13 cellular contexts compared by ENCODE assay signal in genomic region chr12:89980236-89980635, GRCh38.
DNase-seq lines count a peak whose midpoint lies in the region; ATAC-seq, FAIRE-seq and TF ChIP-seq lines count a peak whose summit lies in the region.
"Had no signal": no experiment of that assay in that cellular context is flagged by ENCODE, and none has a peak within 500 bp of the region (broad histone marks: within the 10 kb centered on the region; RNA-seq: fewer than 3 reads in every experiment).

No MANE protein-coding gene starts in this region.

- CTCF ChIA-PET in HepG2 (lab: Yijun Ruan, JAX; ENCODE audit: low intra/inter-chr PET ratio, low total read pairs), result no interaction called here

- no peaks in the 10 kb centered on the region for H3K36me3 ChIP-seq in right lobe of liver
- no peaks in the 10 kb centered on the region for H3K36me3 ChIP-seq in HepG2 (replicated peaks in 1 of 2; ENCODE audit: control insufficient read depth in 1 of 2, insufficient read depth in 2 of 2, low read length in 2 of 2)
- H3K36me3 ChIP-seq in astrocyte (ENCODE audit: insufficient read depth, low read length), result no peaks in the 10 kb centered on the region
- no peaks in the 10 kb centered on the region for H3K36me3 ChIP-seq in kidney (ENCODE audit: control insufficient read depth in 1 of 2, insufficient read depth in 2 of 2, low read length in 2 of 2)
- H3K36me3 ChIP-seq: SJSA1 had no signal

- DNase-seq in right lobe of liver, result no peak
- DNase-seq in HepG2 (ENCODE audit: low spot score), result no peak
- DNase-seq in astrocyte (ENCODE audit: low read depth), result no peak
- DNase-seq in kidney, result peak; percentile 68
- no peak for DNase-seq in OCI-M2 (lab: John Stamatoyannopoulos, UW; ENCODE audit: unreplicated experiment)
- no peak for DNase-seq in activated T-cell treated with anti-CD3 and anti-CD28 coated beads, Interleukin-2, amount 50 U/mL, for 1 hour
- DNase-seq: activated CD8-positive, alpha-beta memory T cell treated with anti-CD3 and anti-CD28 coated beads for 24 hours; NCI-H2081 had no signal

- peak overlapping the region; percentile 55 for H3K27ac Mint-ChIP-seq in astrocyte (ENCODE audit: unreplicated experiment)
- H3K27ac Mint-ChIP-seq: memory B cell had no signal

- WGBS in right lobe of liver (ENCODE audit: insufficient coverage, low coverage, low lambda C conversion rate, missing lambda C conversion rate), result 53% methylated on average over 2 of the region's 3 CpGs
- 13% methylated on average over 2 of the region's 3 CpGs for WGBS in HepG2 (ENCODE audit: low lambda C conversion rate)

- no peaks in the 10 kb centered on the region for H3K79me2 ChIP-seq in HepG2 (ENCODE audit: insufficient read depth, low read length)
- no peaks in the 10 kb centered on the region for H3K79me2 ChIP-seq in astrocyte (ENCODE audit: insufficient read depth, low read length)

- POLR2A ChIA-PET in HepG2 (lab: Yijun Ruan, JAX), result no interaction called here

- H3K4me2 ChIP-seq in HepG2 (ENCODE audit: low read depth, low read length) (no peak overlapping the region), astrocyte (ENCODE audit: low read length) (no peak overlapping the region)

- no peak for TF ChIP-seq RAD21 in HepG2 (CRISPR knock-in tag; IDR thresholded peaks at IDR 0.05)

- BruUV-seq in HepG2 (replicated peaks; lab: Mats Ljungman, UMichigan), result no TSS peak

- no peaks in the 10 kb centered on the region for H3K9me3 Mint-ChIP-seq in astrocyte (ENCODE audit: unreplicated experiment)
- H3K9me3 Mint-ChIP-seq: memory B cell had no signal

- H4K20me1 ChIP-seq in HepG2 (ENCODE audit: insufficient read depth, low read length) (no peaks in the 10 kb centered on the region), astrocyte (ENCODE audit: insufficient read depth, low read length) (no peaks in the 10 kb centered on the region)

- in situ Hi-C loops in HepG2 (cut with HindIII; ENCODE audit: extremely low pct_ligation_motif_present, low pct_unique_long_range_greater_than_20kb), result no loop called here

- H3K27ac ChIP-seq in right lobe of liver (no peak overlapping the region), HepG2 (ENCODE audit: extremely low read length, insufficient read depth, low read length) (no peak overlapping the region), astrocyte (ENCODE audit: low read depth, low read length) (no peak overlapping the region), kidney (ENCODE audit: low read depth in 2 of 2, low read length in 2 of 2) (no peak overlapping the region)
- H3K27ac ChIP-seq: SJSA1 had no signal

- no peaks in the 10 kb centered on the region for H3K9me3 ChIP-seq in right lobe of liver
- H3K9me3 ChIP-seq in HepG2 (ENCODE audit: low read length), result no peaks in the 10 kb centered on the region
- no peaks in the 10 kb centered on the region for H3K9me3 ChIP-seq in astrocyte (ENCODE audit: insufficient read depth, low read depth, low read length)
- H3K9me3 ChIP-seq in kidney (ENCODE audit: control insufficient read depth in 1 of 2, low read length in 2 of 2), result no peaks in the 10 kb centered on the region
- H3K9me3 ChIP-seq: SJSA1 had no signal

- FAIRE-seq in HepG2 (lab: Jason Lieb, UNC) (no peak), astrocyte (lab: Jason Lieb, UNC) (peak; percentile 56), kidney (lab: Jason Lieb, UNC) (no peak)

- H3K9ac ChIP-seq in HepG2 (ENCODE audit: insufficient read depth, low read depth, low read length) (no peak overlapping the region), astrocyte (ENCODE audit: low read length) (no peak overlapping the region), kidney (ENCODE audit: low read length in 2 of 2) (no peak overlapping the region)

- no peaks in the 10 kb centered on the region for H3K27me3 Mint-ChIP-seq in astrocyte (ENCODE audit: low read depth, unreplicated experiment)
- H3K27me3 Mint-ChIP-seq: memory B cell had no signal

- H3K4me3 ChIP-seq in right lobe of liver (no peak overlapping the region), HepG2 (replicated peaks in 1 of 3; ENCODE audit: insufficient read depth in 1 of 3, low read depth in 2 of 3, low read length in 3 of 3) (no peak overlapping the region), astrocyte (ENCODE audit: insufficient read depth, low read depth, low read length) (no peak overlapping the region), kidney (ENCODE audit: low read length in 2 of 2) (no peak overlapping the region)
- H3K4me3 ChIP-seq: SJSA1 had no signal

- no peaks in the 10 kb centered on the region for H3K4me1 ChIP-seq in right lobe of liver
- H3K4me1 ChIP-seq in HepG2 (ENCODE audit: insufficient read depth, low read length), result no peaks in the 10 kb centered on the region
- no peaks in the 10 kb centered on the region for H3K4me1 ChIP-seq in astrocyte (ENCODE audit: insufficient read depth, low read length)
- H3K4me1 ChIP-seq in kidney (ENCODE audit: control insufficient read depth in 1 of 2, insufficient read depth in 1 of 2, low read depth in 1 of 2, low read length in 2 of 2), result no peaks in the 10 kb centered on the region
- H3K4me1 ChIP-seq: SJSA1 had no signal

- TF ChIP-seq POLR2A in right lobe of liver (IDR thresholded peaks at IDR 0.05) (no peak), HepG2 (IDR thresholded peaks at IDR 0.05; ENCODE audit: insufficient read depth in 1 of 2, low read depth in 2 of 2, low read length in 2 of 2) (no peak)

- no peak for TF ChIP-seq CTCF in right lobe of liver (IDR thresholded peaks at IDR 0.05)
- TF ChIP-seq CTCF in HepG2 (CRISPR knock-in tag; IDR thresholded peaks at IDR 0.05), result no peak
- no peak for TF ChIP-seq CTCF in astrocyte (IDR thresholded peaks at IDR 0.05; ENCODE audit: insufficient read depth, low read depth, low read length)
- TF ChIP-seq CTCF in kidney (IDR thresholded peaks at IDR 0.05; ENCODE audit: borderline replicate concordance, extremely low read depth, insufficient read depth), result no peak

- H3K27me3 ChIP-seq in right lobe of liver (no peaks in the 10 kb centered on the region), HepG2 (ENCODE audit: control insufficient read depth in 1 of 2, insufficient read depth in 2 of 2, low read length in 2 of 2) (no peaks in the 10 kb centered on the region), astrocyte (ENCODE audit: insufficient read depth, low read length) (no peaks in the 10 kb centered on the region)
- H3K27me3 ChIP-seq: SJSA1 had no signal

- no peaks in the 10 kb centered on the region for H3K36me3 Mint-ChIP-seq in astrocyte (ENCODE audit: low read depth, unreplicated experiment)

- H3K4me3 Mint-ChIP-seq in astrocyte (ENCODE audit: unreplicated experiment), result no peak overlapping the region
- H3K4me3 Mint-ChIP-seq: memory B cell had no signal

- TF ChIP-seq EP300 in HepG2 (IDR thresholded peaks at IDR 0.05; ENCODE audit: low read depth in 2 of 2, low read length in 2 of 2), result no peak
- TF ChIP-seq EP300 in HepG2 (CRISPR knock-in tag; IDR thresholded peaks at IDR 0.05; ENCODE audit: borderline replicate concordance), result no peak

- ATAC-seq in right lobe of liver, result peak; percentile 47 to 69 (median 58)
- ATAC-seq in HepG2, result no peak
- ATAC-seq in HG02588 (IDR thresholded peaks at IDR 0.05; ENCODE audit: unreplicated experiment), result no peak
- no peak for ATAC-seq in GM21723 (IDR thresholded peaks at IDR 0.05; ENCODE audit: unreplicated experiment)
- ATAC-seq: esophagus mucosa had no signal

- H3K4me1 Mint-ChIP-seq in astrocyte (ENCODE audit: low read depth, unreplicated experiment), result peaks cover 12% of the 10 kb centered on the region

- H2AFZ ChIP-seq in HepG2 (ENCODE audit: low read length), result no peak overlapping the region
- no peak overlapping the region for H2AFZ ChIP-seq in astrocyte (ENCODE audit: low read depth, low read length)

- intact Hi-C loops in right lobe of liver (cut with DNase I), result no loop called here
- intact Hi-C loops in HepG2 (cut with micrococcal nuclease; ENCODE audit: unreplicated experiment), result no loop called here
- intact Hi-C loops in kidney (cut with DNase I), result no loop called here

TF ChIP-seq in HepG2, 621 proteins besides CTCF, POLR2A, EP300 and RAD21 (continues in another document):
- no peak for TF ChIP-seq SOX5 (CRISPR knock-in tag; IDR thresholded peaks at IDR 0.05; ENCODE audit: borderline replicate concordance)
- no peak for TF ChIP-seq ZNF414 (CRISPR knock-in tag; IDR thresholded peaks at IDR 0.05)
- TF ChIP-seq ZNF33B (CRISPR knock-in tag; IDR thresholded peaks at IDR 0.05), result no peak
- no peak for TF ChIP-seq ZNF337 (CRISPR knock-in tag; IDR thresholded peaks at IDR 0.05; ENCODE audit: borderline replicate concordance, low read depth)
- TF ChIP-seq, protein P1, sequence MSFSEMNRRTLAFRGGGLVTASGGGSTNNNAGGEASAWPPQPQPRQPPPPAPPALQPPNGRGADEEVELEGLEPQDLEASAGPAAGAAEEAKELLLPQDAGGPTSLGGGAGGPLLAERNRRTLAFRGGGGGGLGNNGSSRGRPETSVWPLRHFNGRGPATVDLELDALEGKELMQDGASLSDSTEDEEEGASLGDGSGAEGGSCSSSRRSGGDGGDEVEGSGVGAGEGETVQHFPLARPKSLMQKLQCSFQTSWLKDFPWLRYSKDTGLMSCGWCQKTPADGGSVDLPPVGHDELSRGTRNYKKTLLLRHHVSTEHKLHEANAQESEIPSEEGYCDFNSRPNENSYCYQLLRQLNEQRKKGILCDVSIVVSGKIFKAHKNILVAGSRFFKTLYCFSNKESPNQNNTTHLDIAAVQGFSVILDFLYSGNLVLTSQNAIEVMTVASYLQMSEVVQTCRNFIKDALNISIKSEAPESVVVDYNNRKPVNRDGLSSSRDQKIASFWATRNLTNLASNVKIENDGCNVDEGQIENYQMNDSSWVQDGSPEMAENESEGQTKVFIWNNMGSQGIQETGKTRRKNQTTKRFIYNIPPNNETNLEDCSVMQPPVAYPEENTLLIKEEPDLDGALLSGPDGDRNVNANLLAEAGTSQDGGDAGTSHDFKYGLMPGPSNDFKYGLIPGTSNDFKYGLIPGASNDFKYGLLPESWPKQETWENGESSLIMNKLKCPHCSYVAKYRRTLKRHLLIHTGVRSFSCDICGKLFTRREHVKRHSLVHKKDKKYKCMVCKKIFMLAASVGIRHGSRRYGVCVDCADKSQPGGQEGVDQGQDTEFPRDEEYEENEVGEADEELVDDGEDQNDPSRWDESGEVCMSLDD (CRISPR knock-in tag; IDR thresholded peaks at IDR 0.05; ENCODE audit: borderline replicate concordance), result no peak

Comparison
In these comparisons a context has a peak if more than half of its experiments do, and no peak if none do; other contexts are left out.
1. ATAC-seq: peak in right lobe of liver (4 of 4); none in HepG2 (single experiment), HG02588 (single experiment) and GM21723 (single experiment).